ENCODE assay signal across 9 cellular contexts in the genomic region with DNA sequence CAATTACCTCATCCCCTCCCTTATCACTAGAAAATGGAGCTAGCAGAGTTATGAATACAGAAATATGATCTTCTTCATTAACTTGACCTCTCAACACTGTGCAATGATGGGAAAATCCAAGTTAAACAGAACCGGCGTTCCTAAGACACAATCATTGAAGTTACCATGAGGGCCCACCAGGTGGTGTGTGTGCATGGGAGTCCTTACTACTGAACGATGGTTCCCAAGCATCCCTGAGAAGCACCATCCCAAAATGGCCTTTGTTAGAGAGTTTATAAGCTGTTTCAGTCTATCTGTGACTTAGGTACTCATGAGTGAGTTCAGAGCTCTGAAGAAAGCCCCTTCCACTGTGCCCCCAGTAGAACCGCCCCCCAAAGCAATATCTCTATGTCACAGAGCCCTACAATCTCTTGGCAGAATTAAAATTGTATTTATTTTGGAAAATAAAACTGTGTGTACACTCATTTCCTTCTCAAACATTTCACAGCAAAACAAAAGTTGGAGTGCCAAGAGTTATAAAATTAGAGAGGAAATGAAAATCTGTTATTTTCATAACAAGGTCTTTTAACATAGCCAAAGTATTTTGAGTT. TPM values are rescaled to one million over a fixed set of nuclear protein-coding genes. Genes with fewer than 3 reads are reported as not detected.
DNase-seq lines count a peak whose midpoint lies in the region; ATAC-seq, FAIRE-seq and TF ChIP-seq lines count a peak whose summit lies in the region.
"Had no signal": no experiment of that assay in that cellular context is flagged by ENCODE, and none has a peak within 500 bp of the region (broad histone marks: within the 10 kb centered on the region; RNA-seq: fewer than 3 reads in every experiment).

No MANE protein-coding gene starts in this region.

- no peak overlapping the region for H3K27ac ChIP-seq in small intestine (ENCODE audit: low read depth in 1 of 2, low read length in 1 of 2)

- no peak for FAIRE-seq in small intestine (lab: Jason Lieb, UNC)

- H3K4me3 ChIP-seq in AG09309 (ENCODE audit: control insufficient read depth, low read depth, low read length) (no peak overlapping the region), small intestine (ENCODE audit: low read depth in 1 of 2, low read length in 2 of 2) (no peak overlapping the region)

- H3K4me1 ChIP-seq in small intestine (ENCODE audit: control insufficient read depth in 2 of 2, insufficient read depth in 1 of 2, low read depth in 1 of 2, low read length in 1 of 2): no peaks in the 10 kb centered on the region

- H3K9me3 ChIP-seq in small intestine (ENCODE audit: control insufficient read depth, low read depth): no peaks in the 10 kb centered on the region

- DNase-seq in AG09309 (ENCODE audit: low read depth): peak; percentile 11
- DNase-seq in GM13977 (ENCODE audit: low spot score): peak; percentile 34
- DNase-seq in NCI-H510A (lab: John Stamatoyannopoulos, UW): peak; percentile 11
- peak in 34 of 56 donors; percentile 2 to 72 (median 26) for DNase-seq in amygdala (lab: John Stamatoyannopoulos, UW)
- peak; percentile 36 for DNase-seq in hepatic stellate cell (ENCODE audit: low spot score)
- DNase-seq in small intestine: peak; percentile 34
- no peak for DNase-seq in effector CD8-positive, alpha-beta T cell (lab: John Stamatoyannopoulos, UW)

- H3K36me3 ChIP-seq in small intestine (ENCODE audit: control insufficient read depth in 2 of 2, insufficient read depth in 2 of 2, low read length in 2 of 2): no peaks in the 10 kb centered on the region

- WGBS in small intestine, 3 donors: 14 to 17% (median 15%) methylated on average over 4 of the region's 4 CpGs

- no peaks in the 10 kb centered on the region for H3K27me3 ChIP-seq in small intestine (ENCODE audit: control insufficient read depth in 2 of 2, insufficient read depth in 2 of 2, low read length in 2 of 2)

- peak; percentile 90 for ATAC-seq in HG03097 (IDR thresholded peaks at IDR 0.05; ENCODE audit: low FRiP score, unreplicated experiment)
- ATAC-seq: naive thymus-derived CD8-positive, alpha-beta T cell had no signal

- TF ChIP-seq CTCF in AG09309 (IDR thresholded peaks at IDR 0.05; ENCODE audit: control insufficient read depth, insufficient read depth, low read depth, low read length, missing control alignments) (peak; percentile 52), GM13977 (IDR thresholded peaks at IDR 0.05; ENCODE audit: extremely low read depth, insufficient read depth, missing control alignments) (peak; percentile 50)

- in situ Hi-C loops in GM13977 (cut with MboI; ENCODE audit: low pct_unique_long_range_greater_than_20kb, low sequenced_read_pairs, unreplicated experiment): loop anchor here (25.0 kb wide), 1 partner anchor 845 kb away; no protein-coding TSS in a partner anchor

RNA-seq across cellular contexts. Expression of gene PLD5, which starts 56.8 kb away (rescaled TPM):
- polyA plus RNA-seq in small intestine: under 1 TPM in 1 of 3 donors, not detected in 2; 0.13 TPM
- polyA plus RNA-seq: naive thymus-derived CD8-positive, alpha-beta T cell had no signal
